Comparison of ENCODE assay signal across 1 cellular context in genomic region chr10:61063035-61063434, GRCh38.
TF ChIP-seq lines count a peak whose summit lies in the region.

No MANE protein-coding gene starts in this region.

TF ChIP-seq in HepG2, 621 proteins besides CTCF, POLR2A, EP300 and RAD21 (continued from another document and continues in another):
- TF ChIP-seq PAXIP1 (CRISPR knock-in tag; conservative IDR thresholded peaks at IDR 0.05) (peak; percentile 92), ZBTB40 (IDR thresholded peaks at IDR 0.05) (no peak), ZBTB40 (CRISPR knock-in tag; IDR thresholded peaks at IDR 0.05) (no peak), ZNF207 (IDR thresholded peaks at IDR 0.05; ENCODE audit: borderline replicate concordance) (no peak), HBP1 (CRISPR knock-in tag; IDR thresholded peaks at IDR 0.05; ENCODE audit: low read depth) (no peak), ZSCAN9 (CRISPR knock-in tag; IDR thresholded peaks at IDR 0.05; ENCODE audit: borderline replicate concordance) (peak; percentile 65; the same call in 1 of the 2 replicates), CERS6 (CRISPR knock-in tag; IDR thresholded peaks at IDR 0.05) (no peak), ARID2 (CRISPR knock-in tag; IDR thresholded peaks at IDR 0.05; ENCODE audit: borderline replicate concordance) (no peak), ZNF552 (CRISPR knock-in tag; IDR thresholded peaks at IDR 0.05; ENCODE audit: borderline replicate concordance) (no peak), ZFP82 (CRISPR knock-in tag; IDR thresholded peaks at IDR 0.05; ENCODE audit: borderline replicate concordance) (no peak), BCL3 (CRISPR knock-in tag; IDR thresholded peaks at IDR 0.05) (no peak), SYNCRIP (IDR thresholded peaks at IDR 0.05; ENCODE audit: insufficient read depth, low read depth, low read length) (no peak), ZIK1 (CRISPR knock-in tag; IDR thresholded peaks at IDR 0.05; ENCODE audit: borderline replicate concordance, low read depth) (no peak), ZNF614 (CRISPR knock-in tag; IDR thresholded peaks at IDR 0.05; ENCODE audit: borderline replicate concordance) (0 out of 2 replicates have a peak, but pooled peaks have one; percentile 32), ZNF121 (CRISPR knock-in tag; IDR thresholded peaks at IDR 0.05) (no peak), ZNF619 (CRISPR knock-in tag; IDR thresholded peaks at IDR 0.05) (no peak), CCAR2 (optimal IDR thresholded peaks at IDR 0.05; ENCODE audit: low read depth, low read length) (no peak), RCOR2 (CRISPR knock-in tag; IDR thresholded peaks at IDR 0.05) (peak; percentile 86), ZNF225 (CRISPR knock-in tag; IDR thresholded peaks at IDR 0.05) (no peak), RXRA (CRISPR knock-in tag; IDR thresholded peaks at IDR 0.05) (peak; percentile 26; the same call in 1 of the 2 replicates), POGK (CRISPR knock-in tag; conservative IDR thresholded peaks at IDR 0.05) (0 out of 2 replicates have a peak, but pooled peaks have one; percentile 26), ZNF337 (CRISPR knock-in tag; IDR thresholded peaks at IDR 0.05; ENCODE audit: borderline replicate concordance, low read depth) (no peak), GZF1 (CRISPR knock-in tag; IDR thresholded peaks at IDR 0.05) (no peak), ZNF639 (CRISPR knock-in tag; conservative IDR thresholded peaks at IDR 0.05) (no peak), ZNF510 (CRISPR knock-in tag; IDR thresholded peaks at IDR 0.05; ENCODE audit: low read depth) (no peak), RARA (CRISPR knock-in tag; IDR thresholded peaks at IDR 0.05) (peak; percentile 92), PBX2 (CRISPR knock-in tag; IDR thresholded peaks at IDR 0.05) (peak; percentile 59; the same call in 1 of the 2 replicates), ASH2L (IDR thresholded peaks at IDR 0.05; ENCODE audit: insufficient read length, low read depth, low read length) (peak; percentile 42), ADNP (CRISPR knock-in tag; IDR thresholded peaks at IDR 0.05) (no peak), TCF7L2 (IDR thresholded peaks at IDR 0.05; ENCODE audit: low read depth, low read length) (peak; percentile 77; the same call in 1 of the 2 replicates)
